In the genomic region with DNA sequence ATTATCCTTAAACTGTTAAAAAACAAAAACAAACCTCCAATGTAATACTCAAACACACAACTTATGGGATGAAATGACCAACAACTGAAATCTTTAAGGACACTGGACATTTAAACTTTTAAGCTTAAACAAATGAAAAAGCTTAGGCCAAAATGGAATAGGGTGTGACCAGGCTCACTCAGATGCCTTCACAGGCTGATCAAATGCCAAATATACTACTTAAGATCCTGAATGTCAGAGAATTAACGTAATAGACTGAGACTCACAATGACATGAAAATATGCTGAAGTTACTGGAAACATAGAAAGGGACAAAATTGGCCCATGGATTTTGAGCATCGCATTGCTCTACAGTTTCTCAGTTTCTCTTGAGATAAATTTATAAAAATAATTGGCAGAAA, we compare ENCODE assay signal across 23 cellular contexts.
"Had no signal": no experiment of that assay in that cellular context is flagged by ENCODE, and none has a peak within 500 bp of the region (broad histone marks: within the 10 kb centered on the region; RNA-seq: fewer than 3 reads in every experiment).

No MANE protein-coding gene starts in this region.

- H3K4me3 ChIP-seq: ascending aorta, Peyer's patch, SJSA1 had no signal

- DNase-seq: activated CD4-positive, alpha-beta T cell treated with anti-CD3 and anti-CD28 coated beads for 48 hours; activated CD4-positive, alpha-beta T cell treated with anti-CD3 and anti-CD28 coated beads, Interleukin-2, amount 50 U/mL, for 4 hours; activated CD4-positive, CD25-positive, alpha-beta regulatory T cell treated with anti-CD3 and anti-CD28 coated beads, Interleukin-2, amount 50 U/mL, for 72 hours; activated CD8-positive, alpha-beta memory T cell treated with anti-CD3 and anti-CD28 coated beads, Interleukin-2, amount 50 U/mL, for 48 hours; activated CD8-positive, alpha-beta T cell treated with anti-CD3 and anti-CD28 coated beads, Interleukin-2, amount 10 ng/mL, durations not matched to agents 7 days and 5 days; activated effector memory CD4-positive, alpha-beta T cell treated with Interleukin-2 at 50 U/mL for 16 hours; activated naive CD4-positive, alpha-beta T cell; activated T-cell treated with anti-CD3 and anti-CD28 coated beads, Interleukin-2, amount 50 U/mL, for 1 hour; NCI-H1048; NCI-H146; NCI-H187 treated with DMSO at 0.1 percent for 48 hours; NCI-H2081 treated with DMSO at 0.1 percent for 48 hours; NCI-H446; NCI-H524; Peyer's patch; SHP77; T-helper 17 cell; T-helper 9 cell had no signal

- ATAC-seq: activated CD8-positive, alpha-beta T cell treated with anti-CD3 and anti-CD28 coated beads, Interleukin-2, amount 10 ng/mL, durations not matched to agents 7 days and 5 days; SK-N-SH treated with all-trans-retinoic acid at 6 μM for 48 hours; T-helper 17 cell; WTC11 had no signal

- H3K27me3 ChIP-seq: ascending aorta, Peyer's patch, SJSA1 had no signal

- H3K36me3 ChIP-seq: ascending aorta, Peyer's patch, SJSA1 had no signal

- H3K9me3 ChIP-seq: ascending aorta, Peyer's patch, SJSA1 had no signal

- H3K4me1 ChIP-seq: ascending aorta, Peyer's patch had no signal

- H3K27ac ChIP-seq: ascending aorta, Peyer's patch, RWPE1, SJSA1 had no signal
